In the genomic region with DNA sequence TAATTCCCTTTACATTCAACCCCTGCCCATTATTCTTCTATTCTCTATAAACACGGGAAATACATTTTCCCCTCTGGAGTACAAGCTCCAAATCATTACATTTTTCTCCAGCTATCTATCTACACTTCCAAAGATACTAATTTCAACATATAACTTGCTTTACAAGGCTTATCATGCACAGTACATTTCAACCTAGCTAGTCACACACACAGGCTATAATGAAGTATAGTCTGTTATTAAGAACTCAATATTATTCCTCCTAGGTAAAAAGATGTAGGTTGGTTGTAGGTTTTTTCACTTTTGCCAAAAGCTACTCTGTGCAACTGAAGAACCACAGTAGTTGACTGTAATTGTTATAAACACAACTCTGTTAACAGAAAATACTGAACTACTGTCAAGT, we compare ENCODE assay signal across 13 cellular contexts.
"Had no signal": no experiment of that assay in that cellular context is flagged by ENCODE, and none has a peak within 500 bp of the region (broad histone marks: within the 10 kb centered on the region; RNA-seq: fewer than 3 reads in every experiment).

No MANE protein-coding gene starts in this region.

- H3K36me3 ChIP-seq: uterus had no signal

- H3K27me3 ChIP-seq: cardiac muscle cell, sigmoid colon, tibial artery, uterus had no signal

- H3K27ac ChIP-seq: cardiac muscle cell, sigmoid colon, tibial artery, uterus had no signal

- H3K4me3 ChIP-seq: cardiac muscle cell, sigmoid colon, tibial artery, uterus had no signal

- ATAC-seq: esophagus mucosa, left ventricle myocardium superior had no signal

- H3K9me3 Mint-ChIP-seq: activated T-helper 2 cell treated with anti-CD3 and anti-CD28 coated beads, Interferon-gamma antibody, Interleukin-2, Interleukin-4, amounts not matched to agents 10 μg/mL and 5 μg/mL and 100 μg/mL, durations not matched to agents 14 hours and 24 hours and 36 hours had no signal

- DNase-seq: activated CD4-positive, CD25-positive, alpha-beta regulatory T cell treated with anti-CD3 and anti-CD28 coated beads, Interleukin-2, amount 50 U/mL, for 72 hours; activated naive CD4-positive, alpha-beta T cell treated with anti-CD3 and anti-CD28 coated beads, Interleukin-2, amount 50 U/mL, for 16 hours; hippocampal formation; left ventricle myocardium superior; mesendoderm; sigmoid colon; stimulated activated CD4-positive, alpha-beta T cell treated with anti-CD3 and anti-CD28 coated beads, Interleukin-1b, Interleukin-23, amount 100 ng/mL, for 48 hours; T1000; tibial artery; uterus had no signal

- H3K9me3 ChIP-seq: sigmoid colon, tibial artery, uterus had no signal

- H3K27ac Mint-ChIP-seq: activated T-helper 2 cell treated with anti-CD3 and anti-CD28 coated beads, Interferon-gamma antibody, Interleukin-2, Interleukin-4, amounts not matched to agents 10 μg/mL and 5 μg/mL and 100 μg/mL, durations not matched to agents 14 hours and 24 hours and 36 hours had no signal
